ENCODE assay signal across 31 cellular contexts in genomic region chr3:42705039-42705767, GRCh38. TPM values are rescaled to one million over a fixed set of nuclear protein-coding genes. Genes with fewer than 3 reads are reported as not detected.
A peak's percentile ranks its signal among the peaks of the same experiment; 100 is the strongest.
DNase-seq lines count a peak whose midpoint lies in the region; ATAC-seq and TF ChIP-seq lines count a peak whose summit lies in the region.
"Had no signal": no experiment of that assay in that cellular context is flagged by ENCODE, and none has a peak within 500 bp of the region (broad histone marks: within the 10 kb centered on the region; RNA-seq: fewer than 3 reads in every experiment).

No MANE protein-coding gene starts in this region.

- H3K79me2 ChIP-seq in osteoblast (ENCODE audit: insufficient read depth, low read length): no peaks in the 10 kb centered on the region

- H4K20me1 ChIP-seq in osteoblast (ENCODE audit: insufficient read depth, low read length): no peaks in the 10 kb centered on the region

- H3K4me1 ChIP-seq in heart right ventricle (peaks cover 0 to 41% (median 17%) of the 10 kb centered on the region in 9 donors), osteoblast (ENCODE audit: insufficient read depth, low read length) (no peaks in the 10 kb centered on the region)
- H3K4me1 ChIP-seq: breast epithelium, Caco-2, HAP-1 had no signal

- TF ChIP-seq CTCF in heart right ventricle (IDR thresholded peaks at IDR 0.05) (no peak), coronary artery (IDR thresholded peaks at IDR 0.05) (no peak), osteoblast (IDR thresholded peaks at IDR 0.05; ENCODE audit: extremely low read depth, low read depth, low read length) (no peak), GM20000 (IDR thresholded peaks at IDR 0.05; ENCODE audit: extremely low read depth, missing control alignments) (no peak)

- ATAC-seq in heart right ventricle (no peak), Right ventricle myocardium inferior (no peak), GM18520 (IDR thresholded peaks at IDR 0.05; ENCODE audit: unreplicated experiment) (no peak), HG03439 (IDR thresholded peaks at IDR 0.05; ENCODE audit: unreplicated experiment) (no peak)
- ATAC-seq: activated CD8-positive, alpha-beta T cell treated with anti-CD3 and anti-CD28 coated beads, Interleukin-2, amount 10 ng/mL, durations not matched to agents 7 days and 5 days; HepG2; stimulated activated memory B cell treated with anti-CD40 and anti-IgM and Interleukin-4, amounts not matched to agents 10 μg/mL and 1 μg/mL and 100 μg/mL, for 72 hours had no signal

- H3K27me3 ChIP-seq in heart right ventricle (no peaks in the 10 kb centered on the region), osteoblast (ENCODE audit: insufficient read depth, low read length) (peaks cover 2% of the 10 kb centered on the region)
- H3K27me3 ChIP-seq: BLaER1 treated with 17β-estradiol and CSF1 and Interleukin-3, amounts not matched to agents 10 nM and 100 nM; breast epithelium had no signal

- no peak overlapping the region for H3K4me2 ChIP-seq in osteoblast (ENCODE audit: insufficient read depth, low read length)
- H3K4me2 ChIP-seq: BLaER1 treated with 17β-estradiol and CSF1 and Interleukin-3, amounts not matched to agents 10 nM and 100 nM had no signal

- H3K9me3 ChIP-seq in heart right ventricle: no peaks in the 10 kb centered on the region
- H3K9me3 ChIP-seq in osteoblast (ENCODE audit: low read depth, low read length): no peaks in the 10 kb centered on the region
- H3K9me3 ChIP-seq: BLaER1 treated with 17β-estradiol and CSF1 and Interleukin-3, amounts not matched to agents 10 nM and 100 nM; breast epithelium; Caco-2; HAP-1; spleen; thoracic aorta had no signal

- DNase-seq in heart right ventricle (no peak), Right ventricle myocardium inferior (ENCODE audit: missing footprints) (no peak), coronary artery (ENCODE audit: low spot score) (peak; percentile 53), osteoblast (ENCODE audit: insufficient read length, low spot score, missing footprints) (peak; percentile 73), ureter (ENCODE audit: low spot score) (peak; percentile 32), GM20000 (ENCODE audit: low spot score) (no peak)
- DNase-seq: activated CD4-positive, CD25-positive, alpha-beta regulatory T cell; activated CD8-positive, alpha-beta T cell treated with anti-CD3 and anti-CD28 coated beads, Interleukin-2, amount 10 ng/mL, durations not matched to agents 7 days and 5 days; activated naive CD4-positive, alpha-beta T cell; activated T-cell treated with anti-CD3 and anti-CD28 coated beads, Interleukin-2, amount 50 U/mL, for 1 hour; amniotic stem cell; Caco-2; DMS79 treated with DMSO at 0.1 percent for 48 hours; mammary epithelial cell; NCI-H1105; NCI-H2029 treated with DMSO at 0.1 percent for 48 hours; NCI-H226; NCI-H774; OCI-M1; spleen; stimulated activated CD4-positive, alpha-beta T cell treated with anti-CD3 and anti-CD28 coated beads, Interleukin-2, amount 100 ng/mL, for 48 hours had no signal

- H3K36me3 ChIP-seq in heart right ventricle (no peaks in the 10 kb centered on the region), osteoblast (ENCODE audit: insufficient read depth, low read length) (no peaks in the 10 kb centered on the region)
- H3K36me3 ChIP-seq: BLaER1 treated with 17β-estradiol and CSF1 and Interleukin-3, amounts not matched to agents 10 nM and 100 nM; breast epithelium; HAP-1; spleen; thoracic aorta had no signal

- H3K27ac ChIP-seq in heart right ventricle (peak overlapping the region in 6 of 10 donors; percentile 14 to 97 (median 96)), coronary artery (no peak overlapping the region), osteoblast (ENCODE audit: low read depth, low read length) (no peak overlapping the region)
- H3K27ac ChIP-seq: BLaER1 treated with 17β-estradiol and CSF1 and Interleukin-3, amounts not matched to agents 10 nM and 100 nM; breast epithelium; HL-60; spleen; thoracic aorta had no signal

- H3K4me3 ChIP-seq in heart right ventricle (no peak overlapping the region), coronary artery (no peak overlapping the region), osteoblast (ENCODE audit: insufficient read depth, low read length) (no peak overlapping the region)
- H3K4me3 ChIP-seq: BLaER1 treated with 17β-estradiol and CSF1 and Interleukin-3, amounts not matched to agents 10 nM and 100 nM; breast epithelium; HAP-1; spleen; thoracic aorta had no signal

- intact Hi-C loops in heart right ventricle (cut with DNase I): no loop called here
- intact Hi-C loops in Right ventricle myocardium inferior (cut with DNase I): no loop called here

- WGBS in heart right ventricle, 2 donors: 76 to 83% methylated on average over 7 of the region's 7 CpGs

- no peak overlapping the region for H2AFZ ChIP-seq in osteoblast (ENCODE audit: low read length)

RNA-seq across cellular contexts. Expression of gene HHATL, which starts 2.6 kb away (rescaled TPM):
- total RNA-seq in heart right ventricle: 100 to 1,000 TPM; 390 to 998 (median 624) TPM
- polyA plus RNA-seq in heart right ventricle: 1,000 to 10,000 TPM in 1 of 2 donors, 100 to 1,000 TPM in 1; 332 to 2,035 TPM
- total RNA-seq in Right ventricle myocardium inferior: 440 TPM
- not detected in 2 replicates for total RNA-seq in osteoblast
- 0.73 TPM for total RNA-seq in ureter
- total RNA-seq: activated CD8-positive, alpha-beta T cell treated with anti-CD3 and anti-CD28 coated beads, Interleukin-2, amount 10 ng/mL, durations not matched to agents 7 days and 5 days; Caco-2; HepG2; mammary epithelial cell; spleen; thoracic aorta had no signal
- polyA plus RNA-seq: AG04450, mammary epithelial cell had no signal

RNA-seq across cellular contexts. Expression of gene KLHL40, which starts 19.9 kb away (rescaled TPM):
- total RNA-seq in heart right ventricle (1 to 10 TPM in 3 of 10 donors, under 1 TPM in 7; 0.26 to 1.6 (median 0.85) TPM), Right ventricle myocardium inferior (not detected), osteoblast (not detected in 2 replicates), ureter (not detected)
- 1 to 10 TPM in 1 of 2 donors, under 1 TPM in 1; 0.51 to 8.3 TPM for polyA plus RNA-seq in heart right ventricle
- total RNA-seq: activated CD8-positive, alpha-beta T cell treated with anti-CD3 and anti-CD28 coated beads, Interleukin-2, amount 10 ng/mL, durations not matched to agents 7 days and 5 days; breast epithelium; Caco-2; HepG2; mammary epithelial cell; spleen; thoracic aorta had no signal
- polyA plus RNA-seq: AG04450, HepG2, mammary epithelial cell had no signal

RNA-seq across cellular contexts. Expression of gene ZBTB47, which starts 51.7 kb away (rescaled TPM):
- total RNA-seq in heart right ventricle: 100 to 1,000 TPM in 9 of 10 donors, 10 to 100 TPM in 1; 86.7 to 145 (median 112) TPM
- polyA plus RNA-seq in heart right ventricle: 10 to 100 TPM; 52.2 to 68.9 TPM
- total RNA-seq in Right ventricle myocardium inferior: 80.2 TPM
- total RNA-seq in osteoblast: 39.2 and 41.3 TPM in 2 replicates
- total RNA-seq in ureter: 32.1 TPM

Comparison
In these comparisons a context has a peak if more than half of its experiments do, and no peak if none do; other contexts are left out.
1. DNase-seq: peak in coronary artery (single experiment), osteoblast (single experiment) and ureter (single experiment); none in heart right ventricle (0 of 2), Right ventricle myocardium inferior (single experiment) and GM20000 (single experiment).
2. H3K27ac ChIP-seq: peak in heart right ventricle (6 of 10); none in coronary artery (0 of 2) and osteoblast (single experiment).
3. RNA of gene HHATL, which starts 2.6 kb away (total RNA-seq): 390 to 998 TPM in heart right ventricle and 440 TPM in Right ventricle myocardium inferior (single experiment); 0.73 TPM in ureter (single experiment) and not detected in osteoblast; every median in the first group is over 100 times any median in the second.